Comparison of ENCODE assay signal across 2 cellular contexts in the genomic region with DNA sequence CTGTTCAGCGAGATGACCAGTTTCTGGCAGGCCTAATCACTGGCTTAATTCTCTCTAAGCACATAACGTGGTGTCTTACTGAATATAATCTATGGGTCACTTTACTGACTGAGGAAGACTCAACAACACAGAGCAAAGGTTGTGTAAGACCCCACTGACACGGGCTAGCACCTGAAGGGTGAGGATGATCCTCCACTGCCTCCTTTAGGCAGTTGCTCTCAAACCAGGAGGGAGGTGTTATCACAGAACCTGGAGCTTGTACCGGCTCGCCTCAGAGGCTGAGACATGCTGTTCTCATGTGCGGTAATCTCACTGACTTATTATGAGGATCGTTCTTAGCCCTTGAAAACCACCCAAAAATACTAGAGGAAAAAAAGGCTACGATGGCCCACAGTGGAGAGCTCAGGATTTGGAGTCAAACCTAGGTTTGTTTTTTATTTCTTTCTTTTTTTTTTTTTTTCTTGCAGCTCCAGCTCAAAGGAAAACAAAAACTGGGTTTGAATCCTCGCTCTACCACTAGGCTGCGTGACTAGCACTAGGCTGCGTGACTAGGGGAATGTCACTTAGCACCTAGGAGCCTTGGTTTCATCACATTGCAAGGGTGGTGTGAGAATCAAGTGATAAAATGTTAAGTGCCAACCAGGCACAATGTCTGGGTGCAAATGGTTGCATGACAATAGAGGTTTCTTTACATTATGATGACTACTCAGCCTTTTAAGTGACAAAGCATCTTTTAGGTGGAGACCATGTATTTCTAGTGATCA.
TF ChIP-seq lines count a peak whose summit lies in the region.

No MANE protein-coding gene starts in this region.

TF ChIP-seq in GM23338, 12 proteins besides CTCF, POLR2A, EP300 and RAD21 (continued from another document and continues in another):
- TF ChIP-seq, protein P1, sequence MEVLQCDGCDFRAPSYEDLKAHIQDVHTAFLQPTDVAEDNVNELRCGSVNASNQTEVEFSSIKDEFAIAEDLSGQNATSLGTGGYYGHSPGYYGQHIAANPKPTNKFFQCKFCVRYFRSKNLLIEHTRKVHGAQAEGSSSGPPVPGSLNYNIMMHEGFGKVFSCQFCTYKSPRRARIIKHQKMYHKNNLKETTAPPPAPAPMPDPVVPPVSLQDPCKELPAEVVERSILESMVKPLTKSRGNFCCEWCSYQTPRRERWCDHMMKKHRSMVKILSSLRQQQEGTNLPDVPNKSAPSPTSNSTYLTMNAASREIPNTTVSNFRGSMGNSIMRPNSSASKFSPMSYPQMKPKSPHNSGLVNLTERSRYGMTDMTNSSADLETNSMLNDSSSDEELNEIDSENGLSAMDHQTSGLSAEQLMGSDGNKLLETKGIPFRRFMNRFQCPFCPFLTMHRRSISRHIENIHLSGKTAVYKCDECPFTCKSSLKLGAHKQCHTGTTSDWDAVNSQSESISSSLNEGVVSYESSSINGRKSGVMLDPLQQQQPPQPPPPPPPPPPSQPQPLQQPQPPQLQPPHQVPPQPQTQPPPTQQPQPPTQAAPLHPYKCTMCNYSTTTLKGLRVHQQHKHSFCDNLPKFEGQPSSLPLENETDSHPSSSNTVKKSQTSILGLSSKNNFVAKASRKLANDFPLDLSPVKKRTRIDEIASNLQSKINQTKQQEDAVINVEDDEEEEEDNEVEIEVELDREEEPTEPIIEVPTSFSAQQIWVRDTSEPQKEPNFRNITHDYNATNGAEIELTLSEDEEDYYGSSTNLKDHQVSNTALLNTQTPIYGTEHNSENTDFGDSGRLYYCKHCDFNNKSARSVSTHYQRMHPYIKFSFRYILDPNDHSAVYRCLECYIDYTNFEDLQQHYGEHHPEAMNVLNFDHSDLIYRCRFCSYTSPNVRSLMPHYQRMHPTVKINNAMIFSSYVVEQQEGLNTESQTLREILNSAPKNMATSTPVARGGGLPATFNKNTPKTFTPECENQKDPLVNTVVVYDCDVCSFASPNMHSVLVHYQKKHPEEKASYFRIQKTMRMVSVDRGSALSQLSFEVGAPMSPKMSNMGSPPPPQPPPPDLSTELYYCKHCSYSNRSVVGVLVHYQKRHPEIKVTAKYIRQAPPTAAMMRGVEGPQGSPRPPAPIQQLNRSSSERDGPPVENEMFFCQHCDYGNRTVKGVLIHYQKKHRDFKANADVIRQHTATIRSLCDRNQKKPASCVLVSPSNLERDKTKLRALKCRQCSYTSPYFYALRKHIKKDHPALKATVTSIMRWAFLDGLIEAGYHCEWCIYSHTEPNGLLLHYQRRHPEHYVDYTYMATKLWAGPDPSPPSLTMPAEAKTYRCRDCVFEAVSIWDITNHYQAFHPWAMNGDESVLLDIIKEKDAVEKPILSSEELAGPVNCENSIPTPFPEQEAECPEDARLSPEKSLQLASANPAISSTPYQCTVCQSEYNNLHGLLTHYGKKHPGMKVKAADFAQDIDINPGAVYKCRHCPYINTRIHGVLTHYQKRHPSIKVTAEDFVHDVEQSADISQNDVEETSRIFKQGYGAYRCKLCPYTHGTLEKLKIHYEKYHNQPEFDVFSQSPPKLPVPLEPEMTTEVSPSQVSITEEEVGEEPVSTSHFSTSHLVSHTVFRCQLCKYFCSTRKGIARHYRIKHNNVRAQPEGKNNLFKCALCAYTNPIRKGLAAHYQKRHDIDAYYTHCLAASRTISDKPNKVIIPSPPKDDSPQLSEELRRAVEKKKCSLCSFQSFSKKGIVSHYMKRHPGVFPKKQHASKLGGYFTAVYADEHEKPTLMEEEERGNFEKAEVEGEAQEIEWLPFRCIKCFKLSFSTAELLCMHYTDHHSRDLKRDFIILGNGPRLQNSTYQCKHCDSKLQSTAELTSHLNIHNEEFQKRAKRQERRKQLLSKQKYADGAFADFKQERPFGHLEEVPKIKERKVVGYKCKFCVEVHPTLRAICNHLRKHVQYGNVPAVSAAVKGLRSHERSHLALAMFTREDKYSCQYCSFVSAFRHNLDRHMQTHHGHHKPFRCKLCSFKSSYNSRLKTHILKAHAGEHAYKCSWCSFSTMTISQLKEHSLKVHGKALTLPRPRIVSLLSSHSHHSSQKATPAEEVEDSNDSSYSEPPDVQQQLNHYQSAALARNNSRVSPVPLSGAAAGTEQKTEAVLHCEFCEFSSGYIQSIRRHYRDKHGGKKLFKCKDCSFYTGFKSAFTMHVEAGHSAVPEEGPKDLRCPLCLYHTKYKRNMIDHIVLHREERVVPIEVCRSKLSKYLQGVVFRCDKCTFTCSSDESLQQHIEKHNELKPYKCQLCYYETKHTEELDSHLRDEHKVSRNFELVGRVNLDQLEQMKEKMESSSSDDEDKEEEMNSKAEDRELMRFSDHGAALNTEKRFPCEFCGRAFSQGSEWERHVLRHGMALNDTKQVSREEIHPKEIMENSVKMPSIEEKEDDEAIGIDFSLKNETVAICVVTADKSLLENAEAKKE (CRISPR knock-in tag; IDR thresholded peaks at IDR 0.05), result no peak
- TF ChIP-seq JUNB (IDR thresholded peaks at IDR 0.05; ENCODE audit: unreplicated experiment), result no peak
- TF ChIP-seq, protein P2, sequence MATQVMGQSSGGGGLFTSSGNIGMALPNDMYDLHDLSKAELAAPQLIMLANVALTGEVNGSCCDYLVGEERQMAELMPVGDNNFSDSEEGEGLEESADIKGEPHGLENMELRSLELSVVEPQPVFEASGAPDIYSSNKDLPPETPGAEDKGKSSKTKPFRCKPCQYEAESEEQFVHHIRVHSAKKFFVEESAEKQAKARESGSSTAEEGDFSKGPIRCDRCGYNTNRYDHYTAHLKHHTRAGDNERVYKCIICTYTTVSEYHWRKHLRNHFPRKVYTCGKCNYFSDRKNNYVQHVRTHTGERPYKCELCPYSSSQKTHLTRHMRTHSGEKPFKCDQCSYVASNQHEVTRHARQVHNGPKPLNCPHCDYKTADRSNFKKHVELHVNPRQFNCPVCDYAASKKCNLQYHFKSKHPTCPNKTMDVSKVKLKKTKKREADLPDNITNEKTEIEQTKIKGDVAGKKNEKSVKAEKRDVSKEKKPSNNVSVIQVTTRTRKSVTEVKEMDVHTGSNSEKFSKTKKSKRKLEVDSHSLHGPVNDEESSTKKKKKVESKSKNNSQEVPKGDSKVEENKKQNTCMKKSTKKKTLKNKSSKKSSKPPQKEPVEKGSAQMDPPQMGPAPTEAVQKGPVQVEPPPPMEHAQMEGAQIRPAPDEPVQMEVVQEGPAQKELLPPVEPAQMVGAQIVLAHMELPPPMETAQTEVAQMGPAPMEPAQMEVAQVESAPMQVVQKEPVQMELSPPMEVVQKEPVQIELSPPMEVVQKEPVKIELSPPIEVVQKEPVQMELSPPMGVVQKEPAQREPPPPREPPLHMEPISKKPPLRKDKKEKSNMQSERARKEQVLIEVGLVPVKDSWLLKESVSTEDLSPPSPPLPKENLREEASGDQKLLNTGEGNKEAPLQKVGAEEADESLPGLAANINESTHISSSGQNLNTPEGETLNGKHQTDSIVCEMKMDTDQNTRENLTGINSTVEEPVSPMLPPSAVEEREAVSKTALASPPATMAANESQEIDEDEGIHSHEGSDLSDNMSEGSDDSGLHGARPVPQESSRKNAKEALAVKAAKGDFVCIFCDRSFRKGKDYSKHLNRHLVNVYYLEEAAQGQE (IDR thresholded peaks at IDR 0.05; ENCODE audit: unreplicated experiment), result no peak
- no peak for TF ChIP-seq ZNF331 (CRISPR knock-in tag; IDR thresholded peaks at IDR 0.05; ENCODE audit: low read depth)
- TF ChIP-seq, protein P3, sequence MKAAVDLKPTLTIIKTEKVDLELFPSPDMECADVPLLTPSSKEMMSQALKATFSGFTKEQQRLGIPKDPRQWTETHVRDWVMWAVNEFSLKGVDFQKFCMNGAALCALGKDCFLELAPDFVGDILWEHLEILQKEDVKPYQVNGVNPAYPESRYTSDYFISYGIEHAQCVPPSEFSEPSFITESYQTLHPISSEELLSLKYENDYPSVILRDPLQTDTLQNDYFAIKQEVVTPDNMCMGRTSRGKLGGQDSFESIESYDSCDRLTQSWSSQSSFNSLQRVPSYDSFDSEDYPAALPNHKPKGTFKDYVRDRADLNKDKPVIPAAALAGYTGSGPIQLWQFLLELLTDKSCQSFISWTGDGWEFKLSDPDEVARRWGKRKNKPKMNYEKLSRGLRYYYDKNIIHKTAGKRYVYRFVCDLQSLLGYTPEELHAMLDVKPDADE (IDR thresholded peaks at IDR 0.05), result no peak
- TF ChIP-seq NANOG (IDR thresholded peaks at IDR 0.05; ENCODE audit: borderline replicate concordance), result no peak
- TF ChIP-seq EZH2 (IDR thresholded peaks at IDR 0.05; ENCODE audit: low read depth, unreplicated experiment), result no peak

TF ChIP-seq in SK-N-SH treated with all-trans-retinoic acid at 6 μM for 48 hours, 23 proteins besides CTCF, POLR2A, EP300 and RAD21 (continued from another document):
- TF ChIP-seq, protein P4, sequence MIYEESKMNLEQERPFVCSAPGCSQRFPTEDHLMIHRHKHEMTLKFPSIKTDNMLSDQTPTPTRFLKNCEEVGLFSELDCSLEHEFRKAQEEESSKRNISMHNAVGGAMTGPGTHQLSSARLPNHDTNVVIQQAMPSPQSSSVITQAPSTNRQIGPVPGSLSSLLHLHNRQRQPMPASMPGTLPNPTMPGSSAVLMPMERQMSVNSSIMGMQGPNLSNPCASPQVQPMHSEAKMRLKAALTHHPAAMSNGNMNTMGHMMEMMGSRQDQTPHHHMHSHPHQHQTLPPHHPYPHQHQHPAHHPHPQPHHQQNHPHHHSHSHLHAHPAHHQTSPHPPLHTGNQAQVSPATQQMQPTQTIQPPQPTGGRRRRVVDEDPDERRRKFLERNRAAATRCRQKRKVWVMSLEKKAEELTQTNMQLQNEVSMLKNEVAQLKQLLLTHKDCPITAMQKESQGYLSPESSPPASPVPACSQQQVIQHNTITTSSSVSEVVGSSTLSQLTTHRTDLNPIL (CRISPR knock-in tag; IDR thresholded peaks at IDR 0.05; ENCODE audit: low read depth), result no peak
- TF ChIP-seq TOX (CRISPR knock-in tag; IDR thresholded peaks at IDR 0.05; ENCODE audit: borderline replicate concordance) (no peak), ZNF565 (CRISPR knock-in tag; conservative IDR thresholded peaks at IDR 0.05; ENCODE audit: low read depth) (no peak), ARNTL (CRISPR knock-in tag; IDR thresholded peaks at IDR 0.05; ENCODE audit: borderline replicate concordance, low read depth) (no peak)
- TF ChIP-seq, protein P5, sequence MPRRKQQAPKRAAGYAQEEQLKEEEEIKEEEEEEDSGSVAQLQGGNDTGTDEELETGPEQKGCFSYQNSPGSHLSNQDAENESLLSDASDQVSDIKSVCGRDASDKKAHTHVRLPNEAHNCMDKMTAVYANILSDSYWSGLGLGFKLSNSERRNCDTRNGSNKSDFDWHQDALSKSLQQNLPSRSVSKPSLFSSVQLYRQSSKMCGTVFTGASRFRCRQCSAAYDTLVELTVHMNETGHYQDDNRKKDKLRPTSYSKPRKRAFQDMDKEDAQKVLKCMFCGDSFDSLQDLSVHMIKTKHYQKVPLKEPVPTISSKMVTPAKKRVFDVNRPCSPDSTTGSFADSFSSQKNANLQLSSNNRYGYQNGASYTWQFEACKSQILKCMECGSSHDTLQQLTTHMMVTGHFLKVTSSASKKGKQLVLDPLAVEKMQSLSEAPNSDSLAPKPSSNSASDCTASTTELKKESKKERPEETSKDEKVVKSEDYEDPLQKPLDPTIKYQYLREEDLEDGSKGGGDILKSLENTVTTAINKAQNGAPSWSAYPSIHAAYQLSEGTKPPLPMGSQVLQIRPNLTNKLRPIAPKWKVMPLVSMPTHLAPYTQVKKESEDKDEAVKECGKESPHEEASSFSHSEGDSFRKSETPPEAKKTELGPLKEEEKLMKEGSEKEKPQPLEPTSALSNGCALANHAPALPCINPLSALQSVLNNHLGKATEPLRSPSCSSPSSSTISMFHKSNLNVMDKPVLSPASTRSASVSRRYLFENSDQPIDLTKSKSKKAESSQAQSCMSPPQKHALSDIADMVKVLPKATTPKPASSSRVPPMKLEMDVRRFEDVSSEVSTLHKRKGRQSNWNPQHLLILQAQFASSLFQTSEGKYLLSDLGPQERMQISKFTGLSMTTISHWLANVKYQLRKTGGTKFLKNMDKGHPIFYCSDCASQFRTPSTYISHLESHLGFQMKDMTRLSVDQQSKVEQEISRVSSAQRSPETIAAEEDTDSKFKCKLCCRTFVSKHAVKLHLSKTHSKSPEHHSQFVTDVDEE (CRISPR knock-in tag; IDR thresholded peaks at IDR 0.05), result no peak
